Comparison of ENCODE assay signal across 21 cellular contexts in genomic region chr2:12437144-12437543, GRCh38.
DNase-seq lines count a peak whose midpoint lies in the region; ATAC-seq, FAIRE-seq and TF ChIP-seq lines count a peak whose summit lies in the region.
"Had no signal": no experiment of that assay in that cellular context is flagged by ENCODE, and none has a peak within 500 bp of the region (broad histone marks: within the 10 kb centered on the region; RNA-seq: fewer than 3 reads in every experiment).

No MANE protein-coding gene starts in this region.

- H3K27ac ChIP-seq in PC-3 (ENCODE audit: low read length) (no peak overlapping the region), small intestine (ENCODE audit: low read depth in 1 of 2, low read length in 1 of 2) (no peak overlapping the region)
- H3K27ac ChIP-seq: Peyer's patch had no signal

- no peak for FAIRE-seq in bronchial epithelial cell (lab: Jason Lieb, UNC)
- FAIRE-seq in small intestine (lab: Jason Lieb, UNC), result no peak

- H3K36me3 Mint-ChIP-seq in activated naive CD4-positive, alpha-beta T cell treated with anti-CD3 and anti-CD28 coated beads, Interleukin-2, amount 50 U/mL, for 24 hours, result peaks cover 1% of the 10 kb centered on the region
- H3K36me3 Mint-ChIP-seq in activated naive CD4-positive, alpha-beta T cell treated with anti-CD3 and anti-CD28 coated beads, Interleukin-2, amount 50 U/mL, for 72 hours, result no peaks in the 10 kb centered on the region
- no peaks in the 10 kb centered on the region for H3K36me3 Mint-ChIP-seq in type B pancreatic cell

- no peak for TF ChIP-seq CTCF in PC-3 (conservative IDR thresholded peaks at IDR 0.05; ENCODE audit: low read depth, low read length)
- no peak for TF ChIP-seq CTCF in bronchial epithelial cell (IDR thresholded peaks at IDR 0.05; ENCODE audit: insufficient read depth, low read length, severe bottlenecking)
- TF ChIP-seq CTCF in type B pancreatic cell (conservative IDR thresholded peaks at IDR 0.05), result no peak

- H2AFZ ChIP-seq in PC-3 (ENCODE audit: low read length), result no peak overlapping the region
- H2AFZ ChIP-seq: GM23338 had no signal

- no peak overlapping the region for H3K9ac ChIP-seq in PC-3 (ENCODE audit: low read length)

- H3K4me2 ChIP-seq in PC-3 (ENCODE audit: low read length), result no peak overlapping the region
- H3K4me2 ChIP-seq: GM23338 had no signal

- H3K4me3 Mint-ChIP-seq in activated naive CD4-positive, alpha-beta T cell treated with anti-CD3 and anti-CD28 coated beads, Interleukin-2, amount 50 U/mL, for 24 hours, result peak overlapping the region; percentile 21
- H3K4me3 Mint-ChIP-seq in type B pancreatic cell, result no peak overlapping the region
- H3K4me3 Mint-ChIP-seq: GM23338; T-helper 1 cell treated with Interleukin-12 subunit alpha and Interleukin-12 subunit beta and Interleukin-4 antibody, amounts not matched to agents 30 μg/mL and 1 μg/mL, for 36 hours had no signal

- 33 to 65% (median 49%) methylated on average over 3 of the region's 3 CpGs for WGBS in small intestine, 3 donors

- H3K9me3 ChIP-seq in PC-3 (ENCODE audit: low read length) (no peaks in the 10 kb centered on the region), small intestine (ENCODE audit: control insufficient read depth, low read depth) (no peaks in the 10 kb centered on the region)
- H3K9me3 ChIP-seq: HAP-1, MG63, Peyer's patch had no signal

- H3K4me3 ChIP-seq in PC-3 (ENCODE audit: low read length) (no peak overlapping the region), bronchial epithelial cell (ENCODE audit: low read depth, low read length) (no peak overlapping the region), small intestine (ENCODE audit: low read depth in 1 of 2, low read length in 2 of 2) (no peak overlapping the region)
- H3K4me3 ChIP-seq: GM23338, HAP-1, MG63, Peyer's patch had no signal

- H3K9me3 Mint-ChIP-seq in activated naive CD4-positive, alpha-beta T cell treated with anti-CD3 and anti-CD28 coated beads, Interleukin-2, amount 50 U/mL, for 24 hours, result no peaks in the 10 kb centered on the region
- H3K9me3 Mint-ChIP-seq in activated naive CD4-positive, alpha-beta T cell treated with anti-CD3 and anti-CD28 coated beads, Interleukin-2, amount 50 U/mL, for 72 hours, result no peaks in the 10 kb centered on the region
- peaks cover 4% of the 10 kb centered on the region for H3K9me3 Mint-ChIP-seq in type B pancreatic cell
- H3K9me3 Mint-ChIP-seq: T-helper 1 cell treated with Interleukin-12 subunit alpha and Interleukin-12 subunit beta and Interleukin-4 antibody, amounts not matched to agents 30 μg/mL and 1 μg/mL, for 36 hours had no signal

- no peaks in the 10 kb centered on the region for H3F3A ChIP-seq in PC-3 (ENCODE audit: low read length, unreplicated experiment)

- POLR2A ChIA-PET in PC-3 (lab: Charles Lee; ENCODE audit: unreplicated experiment), result no interaction called here

- intact Hi-C loops in PC-3 (cut with micrococcal nuclease), result loop anchor here (10.0 kb wide), 1 partner anchor 98 kb away; no protein-coding TSS in a partner anchor

- H3K9me2 ChIP-seq in PC-3 (replicated peaks; ENCODE audit: low read length), result no peaks in the 10 kb centered on the region; the same call in 1 of the 2 replicates

- CTCF ChIA-PET in PC-3 (lab: Charles Lee), result interaction anchor here (0.6 to 0.7 kb wide), 2 partner anchors 160 to 492 kb away, joined by 3 to 4 read pairs; no protein-coding TSS in a partner anchor

- H3K4me1 Mint-ChIP-seq in activated naive CD4-positive, alpha-beta T cell treated with anti-CD3 and anti-CD28 coated beads, Interleukin-2, amount 50 U/mL, for 24 hours, result peaks cover 58% of the 10 kb centered on the region
- peaks cover 6% of the 10 kb centered on the region for H3K4me1 Mint-ChIP-seq in type B pancreatic cell (ENCODE audit: unreplicated experiment)

- H3K4me1 ChIP-seq in PC-3 (ENCODE audit: insufficient read depth, low read length) (peaks cover 15% of the 10 kb centered on the region; the same call in 1 of the 2 replicates), small intestine (ENCODE audit: control insufficient read depth in 2 of 2, insufficient read depth in 1 of 2, low read depth in 1 of 2, low read length in 1 of 2) (no peaks in the 10 kb centered on the region)
- H3K4me1 ChIP-seq: HAP-1, Peyer's patch had no signal

- H3K27me3 ChIP-seq in PC-3 (ENCODE audit: low read length) (no peaks in the 10 kb centered on the region), bronchial epithelial cell (ENCODE audit: control insufficient read depth, insufficient read depth, low read length) (no peaks in the 10 kb centered on the region), small intestine (ENCODE audit: control insufficient read depth in 2 of 2, insufficient read depth in 2 of 2, low read length in 2 of 2) (no peaks in the 10 kb centered on the region)
- H3K27me3 ChIP-seq: MG63, Peyer's patch had no signal

- H3K27ac Mint-ChIP-seq in activated naive CD4-positive, alpha-beta T cell treated with anti-CD3 and anti-CD28 coated beads, Interleukin-2, amount 50 U/mL, for 24 hours, result no peak overlapping the region
- no peak overlapping the region for H3K27ac Mint-ChIP-seq in activated naive CD4-positive, alpha-beta T cell treated with anti-CD3 and anti-CD28 coated beads, Interleukin-2, amount 50 U/mL, for 72 hours
- no peak overlapping the region for H3K27ac Mint-ChIP-seq in type B pancreatic cell
- H3K27ac Mint-ChIP-seq: GM23338; T-helper 1 cell treated with Interleukin-12 subunit alpha and Interleukin-12 subunit beta and Interleukin-4 antibody, amounts not matched to agents 30 μg/mL and 1 μg/mL, for 36 hours had no signal

- no TSS peak for BruUV-seq in PC-3 (replicated peaks; lab: Mats Ljungman, UMichigan)

- no peaks in the 10 kb centered on the region for H3K27me3 Mint-ChIP-seq in activated naive CD4-positive, alpha-beta T cell treated with anti-CD3 and anti-CD28 coated beads, Interleukin-2, amount 50 U/mL, for 24 hours
- H3K27me3 Mint-ChIP-seq in type B pancreatic cell, result no peaks in the 10 kb centered on the region

- H3K36me3 ChIP-seq in PC-3 (ENCODE audit: low read depth, low read length) (no peaks in the 10 kb centered on the region), bronchial epithelial cell (ENCODE audit: control insufficient read depth, insufficient read depth, low read length) (no peaks in the 10 kb centered on the region), small intestine (ENCODE audit: control insufficient read depth in 2 of 2, insufficient read depth in 2 of 2, low read length in 2 of 2) (no peaks in the 10 kb centered on the region)
- H3K36me3 ChIP-seq: HAP-1, MG63, Peyer's patch had no signal

- DNase-seq in activated naive CD4-positive, alpha-beta T cell treated with anti-CD3 and anti-CD28 coated beads, Interleukin-2, amount 50 U/mL, for 72 hours (ENCODE audit: low spot score in 2 of 2), result no peak
- DNase-seq in PC-3 (peak; percentile 42), bronchial epithelial cell (ENCODE audit: low read depth) (peak; percentile 59), small intestine (peak; percentile 16), type B pancreatic cell (ENCODE audit: extremely low spot score, unreplicated experiment) (no peak), HuH-7.5 (ENCODE audit: low spot score) (no peak)
- DNase-seq: 8988T, ACHN, DMS79 treated with DMSO at 0.1 percent for 48 hours, GF-D8, MG63, NCI-H2029, NCI-H526 treated with DMSO at 0.1 percent for 48 hours, Peyer's patch, SHP77 treated with DMSO at 0.1 percent for 48 hours, SW 1271 had no signal

- no peaks in the 10 kb centered on the region for H3K79me2 ChIP-seq in PC-3 (ENCODE audit: low read length)

- no peak for ATAC-seq in activated naive CD4-positive, alpha-beta T cell treated with anti-CD3 and anti-CD28 coated beads, Interleukin-2, amount 50 U/mL, for 72 hours
- peak; percentile 45 for ATAC-seq in PC-3
- no peak for ATAC-seq in GM18909 (IDR thresholded peaks at IDR 0.05; ENCODE audit: poor library complexity, unreplicated experiment)
- ATAC-seq: GM23338 had no signal

- no peaks in the 10 kb centered on the region for H4K20me1 ChIP-seq in PC-3 (ENCODE audit: low read length)

Comparison
In these comparisons a context has a peak if more than half of its experiments do, and no peak if none do; other contexts are left out.
1. DNase-seq: peak in PC-3 (single experiment), bronchial epithelial cell (single experiment) and small intestine (single experiment); none in activated naive CD4-positive, alpha-beta T cell treated with anti-CD3 and anti-CD28 coated beads, Interleukin-2, amount 50 U/mL, for 72 hours (0 of 2), type B pancreatic cell (single experiment) and HuH-7.5 (single experiment).